Comparison of ENCODE assay signal across 12 cellular contexts in genomic region chr2:102226171-102226570, GRCh38. TPM values are rescaled to one million over a fixed set of nuclear protein-coding genes. Genes with fewer than 3 reads are reported as not detected.
DNase-seq lines count a peak whose midpoint lies in the region; ATAC-seq, FAIRE-seq and TF ChIP-seq lines count a peak whose summit lies in the region.
"Had no signal": no experiment of that assay in that cellular context is flagged by ENCODE, and none has a peak within 500 bp of the region (broad histone marks: within the 10 kb centered on the region; RNA-seq: fewer than 3 reads in every experiment).

No MANE protein-coding gene starts in this region.

- peak overlapping the region; percentile 88 for H3K18ac ChIP-seq in IMR-90 (ENCODE audit: low read depth, low read length)

- peak overlapping the region; percentile 70; the same call in 2 of the 3 replicates for H2BK15ac ChIP-seq in IMR-90 (ENCODE audit: low read depth, low read length)

- no peak for TF ChIP-seq CTCF in A549 (IDR thresholded peaks at IDR 0.05)
- TF ChIP-seq CTCF in IMR-90 (conservative IDR thresholded peaks at IDR 0.05; ENCODE audit: low read depth, low read length), result no peak
- no peak for TF ChIP-seq CTCF in colonic mucosa (IDR thresholded peaks at IDR 0.05)
- TF ChIP-seq CTCF in neutrophil (IDR thresholded peaks at IDR 0.05), result no peak

- H2AK9ac ChIP-seq in IMR-90 (replicated peaks; ENCODE audit: low read depth, low read length, poor library complexity), result no peak overlapping the region

- 95% methylated on average over 6 of the region's 6 CpGs for WGBS in A549 (ENCODE audit: missing lambda C conversion rate)
- no CpG with 5 or more reads among the region's 6 CpGs for WGBS in IMR-90 (ENCODE audit: extremely low coverage in 2 of 2, insufficient read length in 1 of 2), 2 experiments

- peak overlapping the region; percentile 58 for H2AFZ ChIP-seq in IMR-90 (replicated peaks; ENCODE audit: low read length, poor library complexity)

- peak overlapping the region; percentile 87; the same call in 1 of the 2 replicates for H2BK20ac ChIP-seq in IMR-90 (ENCODE audit: low read depth, low read length)

- ATAC-seq in A549, result no peak
- ATAC-seq in IMR-90 (ENCODE audit: low read depth), result no peak
- ATAC-seq in HG03280 (IDR thresholded peaks at IDR 0.05; ENCODE audit: unreplicated experiment), result no peak

- no peak for FAIRE-seq in A549 (lab: Jason Lieb, UNC)

- H3K36me3 ChIP-seq in IMR-90 (ENCODE audit: control insufficient read depth, insufficient read depth, low read length) (no peaks in the 10 kb centered on the region), colonic mucosa (no peaks in the 10 kb centered on the region), neutrophil (no peaks in the 10 kb centered on the region)

- peak overlapping the region; percentile 90 for H2BK120ac ChIP-seq in IMR-90 (ENCODE audit: low read depth, low read length)

- dilution Hi-C loops in IMR-90 (cut with HindIII; ENCODE audit: low sequenced_read_pairs, unreplicated experiment), result no loop called here

- H3K14ac ChIP-seq in IMR-90 (replicated peaks; ENCODE audit: low read depth, low read length), result peak overlapping the region; percentile 85

- POLR2A ChIA-PET in A549 (lab: Yijun Ruan, JAX) (no interaction called here), IMR-90 (lab: Charles Lee; ENCODE audit: unreplicated experiment) (no interaction called here)

- H4K8ac ChIP-seq in IMR-90 (ENCODE audit: low read depth in 2 of 2, low read length in 2 of 2), result peak overlapping the region; percentile 37 to 86; a peak in 3 of 4 replicates

- H3K9me3 ChIP-seq in A549 (no peaks in the 10 kb centered on the region), IMR-90 (ENCODE audit: control insufficient read depth, insufficient read depth, low read length) (no peaks in the 10 kb centered on the region), colonic mucosa (no peaks in the 10 kb centered on the region), neutrophil (no peaks in the 10 kb centered on the region)

- peak overlapping the region; percentile 88 to 91 for H3K27ac ChIP-seq in A549
- peak overlapping the region; percentile 66; the same call in 1 of the 2 replicates for H3K27ac ChIP-seq in IMR-90 (ENCODE audit: insufficient read depth, low read length)
- peak overlapping the region; percentile 91 for H3K27ac ChIP-seq in colonic mucosa
- peak overlapping the region; percentile 97 for H3K27ac ChIP-seq in neutrophil
- H3K27ac ChIP-seq: KMS-11 had no signal

- H4K20me1 ChIP-seq in IMR-90 (ENCODE audit: insufficient read depth, low read length), result no peaks in the 10 kb centered on the region

- H3K79me1 ChIP-seq in IMR-90 (ENCODE audit: low read depth in 1 of 2, low read length in 2 of 2), result no peaks in the 10 kb centered on the region

- no peak for TF ChIP-seq RAD21 in A549 (conservative IDR thresholded peaks at IDR 0.05 in 1 of 2, IDR thresholded peaks at IDR 0.05 in 1 of 2)
- no peak for TF ChIP-seq RAD21 in IMR-90 (IDR thresholded peaks at IDR 0.05; ENCODE audit: low read length)

- H3K9ac ChIP-seq in IMR-90 (ENCODE audit: low read depth, low read length), result peak overlapping the region; percentile 26; the same call in 1 of the 2 replicates
- H3K9ac ChIP-seq in colonic mucosa (ENCODE audit: low read depth in 2 of 2, low read length in 2 of 2), result no peak overlapping the region
- H3K9ac ChIP-seq: KMS-11 had no signal

- TF ChIP-seq EP300 in A549 (IDR thresholded peaks at IDR 0.05), result no peak

- DNase-seq in A549 (ENCODE audit: low read depth in 1 of 2, low spot score in 1 of 2) (no peak), IMR-90 (no peak), colonic mucosa (no peak), occipital lobe (lab: John Stamatoyannopoulos, UW) (no peak), NCI-H2227 treated with DMSO at 0.1 percent for 48 hours (lab: John Stamatoyannopoulos, UW) (no peak), inferior parietal cortex (ENCODE audit: extremely low spot score) (no peak)
- DNase-seq: activated CD8-positive, alpha-beta memory T cell treated with anti-CD3 and anti-CD28 coated beads for 24 hours; DMS 273 treated with DMSO at 0.1 percent for 48 hours; SHP77 treated with DMSO at 0.1 percent for 48 hours had no signal

- peak overlapping the region; percentile 89 for H4K5ac ChIP-seq in IMR-90 (ENCODE audit: low read depth, low read length)

- peak overlapping the region; percentile 85 for H4K91ac ChIP-seq in IMR-90 (ENCODE audit: insufficient read depth, low read depth, low read length)

- no TSS peak for BruUV-seq in IMR-90 (replicated peaks; lab: Mats Ljungman, UMichigan)

- peaks cover 32% of the 10 kb centered on the region for H3K4me1 ChIP-seq in A549
- peaks cover 13% of the 10 kb centered on the region for H3K4me1 ChIP-seq in IMR-90 (ENCODE audit: control insufficient read depth, insufficient read depth, low read length)
- H3K4me1 ChIP-seq in colonic mucosa, result no peaks in the 10 kb centered on the region
- peaks cover 36% of the 10 kb centered on the region in 2 experiments for H3K4me1 ChIP-seq in neutrophil (ENCODE audit: control insufficient read depth in 1 of 2, insufficient read depth in 1 of 2, low read depth in 1 of 2, low read length in 1 of 2)

- H3K4ac ChIP-seq in IMR-90 (ENCODE audit: low read depth, low read length), result peak overlapping the region; percentile 84; the same call in 1 of the 2 replicates

- peak overlapping the region; percentile 81 for H2BK5ac ChIP-seq in IMR-90 (ENCODE audit: low read depth, low read length, poor library complexity, severe bottlenecking)

- TF ChIP-seq POLR2A in A549 (IDR thresholded peaks at IDR 0.05; ENCODE audit: low read length) (no peak), IMR-90 (IDR thresholded peaks at IDR 0.05; ENCODE audit: low read depth, low read length) (no peak)

- in situ Hi-C loops in IMR-90 (cut with MboI; ENCODE audit: low sequenced_read_pairs), result no loop called here

- H3K23ac ChIP-seq in IMR-90 (ENCODE audit: low read depth, low read length), result peak overlapping the region; percentile 39; the same call in 1 of the 2 replicates

- intact Hi-C loops in IMR-90 (cut with micrococcal nuclease) (no loop called here), colonic mucosa (cut with DNase I) (no loop called here)

- H3K27me3 ChIP-seq in IMR-90 (ENCODE audit: control insufficient read depth, insufficient read depth, low read length), result no peaks in the 10 kb centered on the region
- no peaks in the 10 kb centered on the region for H3K27me3 ChIP-seq in colonic mucosa
- no peaks in the 10 kb centered on the region for H3K27me3 ChIP-seq in neutrophil

- H3K4me2 ChIP-seq in A549 (no peak overlapping the region), IMR-90 (ENCODE audit: low read depth, low read length) (no peak overlapping the region)
- H3K4me2 ChIP-seq: KMS-11 had no signal

- 0 out of 2 replicates have a peak overlapping the region, but pooled peaks have one; percentile 1 for H3K56ac ChIP-seq in IMR-90 (ENCODE audit: extremely low read depth, insufficient read depth, low read length)

- peaks cover 10% of the 10 kb centered on the region for H3K9me1 ChIP-seq in IMR-90 (ENCODE audit: insufficient read depth, low read length)

- H2AK5ac ChIP-seq in IMR-90 (ENCODE audit: low read depth, low read length), result peak overlapping the region; percentile 63

- no peak overlapping the region for H3K4me3 ChIP-seq in A549
- H3K4me3 ChIP-seq in IMR-90 (ENCODE audit: insufficient read depth, low read depth, low read length), result no peak overlapping the region
- H3K4me3 ChIP-seq in colonic mucosa, result no peak overlapping the region
- H3K4me3 ChIP-seq in neutrophil (ENCODE audit: low read depth in 1 of 2, low read length in 1 of 2), result no peak overlapping the region

- CTCF ChIA-PET in A549 (lab: Yijun Ruan, JAX), result interaction anchor here (1.1 kb wide), 1 partner anchor 10 kb away, joined by 3 read pairs; no protein-coding TSS in a partner anchor
- CTCF ChIA-PET in IMR-90 (lab: Yijun Ruan, JAX), result interaction anchor here (0.6 to 1.4 kb wide), 2 partner anchors 15 to 213 kb away, joined by 3 to 4 read pairs; no protein-coding TSS in a partner anchor

TF ChIP-seq in A549, 52 proteins besides CTCF, POLR2A, EP300 and RAD21:
- TF ChIP-seq NPAS2 (CRISPR knock-in tag; IDR thresholded peaks at IDR 0.05; ENCODE audit: borderline replicate concordance) (no peak), HOXB5 (CRISPR knock-in tag; IDR thresholded peaks at IDR 0.05) (no peak), E2F6 (IDR thresholded peaks at IDR 0.05; ENCODE audit: borderline replicate concordance, low read depth) (no peak), EHF (CRISPR knock-in tag; IDR thresholded peaks at IDR 0.05) (no peak), HOXB13 (CRISPR knock-in tag; IDR thresholded peaks at IDR 0.05; ENCODE audit: low read depth) (no peak), ZSCAN20 (CRISPR knock-in tag; IDR thresholded peaks at IDR 0.05) (no peak)
TF ChIP-seq in A549: peak in this region for 0.

TF ChIP-seq in IMR-90, 13 proteins besides CTCF, POLR2A, EP300 and RAD21 (continues in another document):
- TF ChIP-seq RFX5 (IDR thresholded peaks at IDR 0.05; ENCODE audit: low read depth, low read length) (no peak), MAFK (IDR thresholded peaks at IDR 0.05; ENCODE audit: low read depth, low read length) (no peak), FOS (IDR thresholded peaks at IDR 0.05; ENCODE audit: low read depth, low read length) (no peak), CEBPB (IDR thresholded peaks at IDR 0.05; ENCODE audit: low read depth, low read length) (no peak), NFE2L2 (IDR thresholded peaks at IDR 0.05; ENCODE audit: low read depth, low read length) (no peak), BHLHE40 (IDR thresholded peaks at IDR 0.05; ENCODE audit: low read depth, low read length) (no peak)
- TF ChIP-seq, protein P1, sequence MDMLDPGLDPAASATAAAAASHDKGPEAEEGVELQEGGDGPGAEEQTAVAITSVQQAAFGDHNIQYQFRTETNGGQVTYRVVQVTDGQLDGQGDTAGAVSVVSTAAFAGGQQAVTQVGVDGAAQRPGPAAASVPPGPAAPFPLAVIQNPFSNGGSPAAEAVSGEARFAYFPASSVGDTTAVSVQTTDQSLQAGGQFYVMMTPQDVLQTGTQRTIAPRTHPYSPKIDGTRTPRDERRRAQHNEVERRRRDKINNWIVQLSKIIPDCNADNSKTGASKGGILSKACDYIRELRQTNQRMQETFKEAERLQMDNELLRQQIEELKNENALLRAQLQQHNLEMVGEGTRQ (IDR thresholded peaks at IDR 0.05; ENCODE audit: low read depth, low read length), result no peak

RNA-seq across cellular contexts. Expression of gene IL1RL2, which starts 39.3 kb away (rescaled TPM):
- not detected in 2 replicates for polyA plus RNA-seq in A549 (2011; rRNA removed)
- not detected in 2 replicates for polyA plus RNA-seq in A549 (2012; cell fraction: cytosol; rRNA removed)
- not detected in 2 replicates for polyA plus RNA-seq in A549 (2012; cell fraction: nucleus; rRNA removed)
- polyA plus RNA-seq in A549 (2017; fragmentation: RNase III; extraction: RNeasy Plus Mini Kit Qiagen cat#74134 plus additional on column Dnase treatment), result 0.05 TPM in 1 of 3 replicates, not detected in the others
- polyA minus RNA-seq in A549 (2011; rRNA and poly(A)+ RNA removed), result 0.33 TPM in 1 of 2 replicates, not detected in the other
- 0.28 and 0.36 TPM in 2 replicates for total RNA-seq in IMR-90 (2012; rRNA removed)
- 0.09 and 0.26 TPM in 2 replicates for polyA plus RNA-seq in IMR-90 (2012; rRNA removed)
- 0.03 and 0.08 TPM in 2 replicates for polyA plus RNA-seq in IMR-90 (2012; cell fraction: cytosol; rRNA removed)
- 0.18 and 0.71 TPM in 2 replicates for polyA plus RNA-seq in IMR-90 (2012; cell fraction: nucleus; rRNA removed; ENCODE audit: low replicate concordance)
- 1 to 10 TPM; 1.9 to 2.8 TPM for total RNA-seq in colonic mucosa
- total RNA-seq in occipital lobe, result 0.47 TPM
